ENCODE assay signal across 8 cellular contexts in genomic region chr19:12733369-12733896, GRCh38. TPM values are rescaled to one million over a fixed set of nuclear protein-coding genes. Genes with fewer than 3 reads are reported as not detected.
DNase-seq lines count a peak whose midpoint lies in the region; ATAC-seq and TF ChIP-seq lines count a peak whose summit lies in the region.

No MANE protein-coding gene starts in this region.

- peak overlapping the region; percentile 100 for H3K4me3 ChIP-seq in Jurkat, Clone E6-1 (ENCODE audit: low read length)
- peak overlapping the region; percentile 89 for H3K4me3 ChIP-seq in WERI-Rb-1 (ENCODE audit: low read depth, low read length)
- peak overlapping the region; percentile 93 for H3K4me3 ChIP-seq in neural progenitor cell

- H3K9me3 Mint-ChIP-seq in endothelial cell (ENCODE audit: unreplicated experiment): no peaks in the 10 kb centered on the region
- H3K9me3 Mint-ChIP-seq in neural progenitor cell: no peaks in the 10 kb centered on the region

- DNase-seq in DMS 273 (lab: John Stamatoyannopoulos, UW; ENCODE audit: unreplicated experiment): peak; percentile 86
- DNase-seq in Jurkat, Clone E6-1 (ENCODE audit: low read depth, low spot score): peak; percentile 70
- DNase-seq in WERI-Rb-1: peak; percentile 58
- no peak for DNase-seq in endothelial cell (ENCODE audit: low spot score)
- peak; percentile 52 for DNase-seq in neural progenitor cell (ENCODE audit: low spot score)
- no peak for DNase-seq in amniotic stem cell (lab: John Stamatoyannopoulos, UW)

- H3K36me3 ChIP-seq in WERI-Rb-1 (peaks cover 47% of the 10 kb centered on the region), neural progenitor cell (no peaks in the 10 kb centered on the region)

- H3K9ac ChIP-seq in neural progenitor cell: peak overlapping the region; percentile 97

- H3K36me3 Mint-ChIP-seq in endothelial cell (ENCODE audit: low read depth, unreplicated experiment): peaks cover 20% of the 10 kb centered on the region
- H3K36me3 Mint-ChIP-seq in neural progenitor cell: peaks cover 14% of the 10 kb centered on the region

- ATAC-seq in GM21390 (IDR thresholded peaks at IDR 0.05; ENCODE audit: unreplicated experiment): no peak
- no peak for ATAC-seq in GM21360 (IDR thresholded peaks at IDR 0.05; ENCODE audit: unreplicated experiment)

- peaks cover 34% of the 10 kb centered on the region for H4K20me1 ChIP-seq in neural progenitor cell (ENCODE audit: low read depth)

- no peak overlapping the region for H2AFZ ChIP-seq in neural progenitor cell (replicated peaks)

- H3K4me2 ChIP-seq in neural progenitor cell: peak overlapping the region; percentile 96

- H3K4me1 Mint-ChIP-seq in endothelial cell (ENCODE audit: unreplicated experiment) (peaks cover 29% of the 10 kb centered on the region), neural progenitor cell (peaks cover 32% of the 10 kb centered on the region)

- H3K27ac Mint-ChIP-seq in endothelial cell (ENCODE audit: unreplicated experiment): peak overlapping the region; percentile 97
- H3K27ac Mint-ChIP-seq in neural progenitor cell: peak overlapping the region; percentile 96

- peaks cover 40% of the 10 kb centered on the region for H3F3A ChIP-seq in neural progenitor cell (ENCODE audit: low read depth)

- H3K27ac ChIP-seq in WERI-Rb-1 (peak overlapping the region; percentile 97), neural progenitor cell (no peak overlapping the region)

- H3K4me3 Mint-ChIP-seq in endothelial cell (ENCODE audit: unreplicated experiment) (peak overlapping the region; percentile 98), neural progenitor cell (peak overlapping the region; percentile 95)

- TF ChIP-seq CTCF in WERI-Rb-1 (IDR thresholded peaks at IDR 0.05; ENCODE audit: low read depth, low read length): peak; percentile 68
- TF ChIP-seq CTCF in endothelial cell (IDR thresholded peaks at IDR 0.05; ENCODE audit: unreplicated experiment): peak; percentile 12
- peak; percentile 50 for TF ChIP-seq CTCF in neural progenitor cell (IDR thresholded peaks at IDR 0.05)

- H3K9me3 ChIP-seq in WERI-Rb-1 (ENCODE audit: severe bottlenecking): no peaks in the 10 kb centered on the region
- H3K9me3 ChIP-seq in neural progenitor cell (ENCODE audit: low read depth): no peaks in the 10 kb centered on the region

- H3K27me3 ChIP-seq in WERI-Rb-1 (ENCODE audit: insufficient read depth, low read depth, severe bottlenecking) (no peaks in the 10 kb centered on the region), neural progenitor cell (no peaks in the 10 kb centered on the region)

- H3K27me3 Mint-ChIP-seq in endothelial cell (ENCODE audit: unreplicated experiment): peaks cover 16% of the 10 kb centered on the region
- H3K27me3 Mint-ChIP-seq in neural progenitor cell (ENCODE audit: insufficient read depth, low read depth): peaks cover 7% of the 10 kb centered on the region

- H3K4me1 ChIP-seq in neural progenitor cell: peaks cover 22% of the 10 kb centered on the region

- peaks cover 56% of the 10 kb centered on the region for H3K79me2 ChIP-seq in neural progenitor cell (ENCODE audit: low read depth)

RNA-seq across cellular contexts. Expression of gene TRIR, which starts 1.1 kb away (rescaled TPM):
- 295 TPM for polyA plus RNA-seq in Jurkat, Clone E6-1 (2012; ENCODE audit: insufficient read depth, insufficient read length)
- total RNA-seq in endothelial cell (ENCODE audit: unreplicated experiment) (176 TPM), neural progenitor cell (ENCODE audit: low replicate concordance) (105 and 194 TPM in 2 replicates)

RNA-seq across cellular contexts. Expression of gene GET3, which starts 3.9 kb away (rescaled TPM):
- 155 TPM for polyA plus RNA-seq in Jurkat, Clone E6-1 (2012; ENCODE audit: insufficient read depth, insufficient read length)
- total RNA-seq in endothelial cell (ENCODE audit: unreplicated experiment): 77.9 TPM
- total RNA-seq in neural progenitor cell (ENCODE audit: low replicate concordance): 62.9 and 99.6 TPM in 2 replicates

RNA-seq across cellular contexts. Expression of gene TNPO2, which starts 9.7 kb away (rescaled TPM):
- 75.8 TPM for polyA plus RNA-seq in Jurkat, Clone E6-1 (2012; ENCODE audit: insufficient read depth, insufficient read length)
- total RNA-seq in endothelial cell (ENCODE audit: unreplicated experiment) (68.1 TPM), neural progenitor cell (ENCODE audit: low replicate concordance) (58.1 and 87.4 TPM in 2 replicates)

RNA-seq across cellular contexts. Expression of gene BEST2, which starts 18.2 kb away (rescaled TPM):
- not detected for polyA plus RNA-seq in Jurkat, Clone E6-1 (2012; ENCODE audit: insufficient read depth, insufficient read length)
- total RNA-seq in endothelial cell (ENCODE audit: unreplicated experiment) (not detected), neural progenitor cell (ENCODE audit: low replicate concordance) (not detected in 2 replicates)

RNA-seq across cellular contexts. Expression of gene FBXW9, which starts 37.0 kb away (rescaled TPM):
- polyA plus RNA-seq in Jurkat, Clone E6-1 (2012; ENCODE audit: insufficient read depth, insufficient read length): 12.6 TPM
- total RNA-seq in endothelial cell (ENCODE audit: unreplicated experiment) (8.0 TPM), neural progenitor cell (ENCODE audit: low replicate concordance) (4.0 and 21.4 TPM in 2 replicates)

Comparison
In these comparisons a context has a peak if more than half of its experiments do, and no peak if none do; other contexts are left out.
1. DNase-seq: peak in DMS 273 (single experiment), Jurkat, Clone E6-1 (single experiment), WERI-Rb-1 (single experiment) and neural progenitor cell (single experiment); none in endothelial cell (single experiment) and amniotic stem cell (single experiment).
2. CTCF ChIP-seq: peak in every context shown above with its lines; median percentile 68 in WERI-Rb-1; 50 in neural progenitor cell; 12 in endothelial cell.
3. Peak in every context shown above with its lines, with median percentiles within 50 percentile points of each other: H3K4me3 ChIP-seq.